ENCODE assay signal across 8 cellular contexts in genomic region chr19:18152444-18152816, GRCh38. TPM values are rescaled to one million over a fixed set of nuclear protein-coding genes. Genes with fewer than 3 reads are reported as not detected.
DNase-seq lines count a peak whose midpoint lies in the region; ATAC-seq and TF ChIP-seq lines count a peak whose summit lies in the region.

No MANE protein-coding gene starts in this region.

- H3K9me3 Mint-ChIP-seq in WTC11 = no peaks in the 10 kb centered on the region

- intact Hi-C loops in spleen (cut with DNase I; ENCODE audit: low total_unique reads) = loop anchor here (5.0 kb wide), 1 partner anchor 40 kb away; no protein-coding TSS in a partner anchor

- H3K27ac Mint-ChIP-seq in WTC11 = peak overlapping the region; percentile 98

- H3K4me3 Mint-ChIP-seq in WTC11 = peak overlapping the region; percentile 72

- TF ChIP-seq CTCF in AG09309 (IDR thresholded peaks at IDR 0.05; ENCODE audit: control insufficient read depth, insufficient read depth, low read depth, low read length, missing control alignments) (peak; percentile 69), WTC11 (IDR thresholded peaks at IDR 0.05) (peak; percentile 53), cardiac fibroblast (IDR thresholded peaks at IDR 0.05; ENCODE audit: low read depth, low read length) (peak; percentile 71), spleen (IDR thresholded peaks at IDR 0.05 in 8 of 11, conservative IDR thresholded peaks at IDR 0.05 in 3 of 11) (peak; percentile 68 to 90 (median 86))

- 0% methylated on average over 19 to 21 of the region's 21 CpGs for WGBS in spleen, 5 donors

- peaks cover 0 to 57% (median 29%) of the 10 kb centered on the region in 6 donors for H3K36me3 ChIP-seq in spleen

- H3K27ac ChIP-seq in spleen = peak overlapping the region; percentile 95 to 99 (median 96)

- TF ChIP-seq POLR2A in spleen (IDR thresholded peaks at IDR 0.05) = peak in 1 of 3 donors; percentile 56

- no peaks in the 10 kb centered on the region for H3K9me3 ChIP-seq in spleen

- DNase-seq in AG09309 (ENCODE audit: low read depth) (peak; percentile 86), NCI-H2227 (lab: John Stamatoyannopoulos, UW; ENCODE audit: unreplicated experiment) (peak; percentile 97), WTC11 (ENCODE audit: low spot score) (peak; percentile 99), cardiac fibroblast (ENCODE audit: low read depth in 2 of 2) (peak; percentile 98 to 99), inferior parietal cortex (ENCODE audit: extremely low spot score) (peak; percentile 98), spleen (peak; percentile 99)

- no peaks in the 10 kb centered on the region for H3K27me3 Mint-ChIP-seq in WTC11 (ENCODE audit: low read depth)

- ATAC-seq in GM18907 (IDR thresholded peaks at IDR 0.05; ENCODE audit: unreplicated experiment) (peak; percentile 63), HG03139 (IDR thresholded peaks at IDR 0.05; ENCODE audit: unreplicated experiment) (peak; percentile 51), WTC11 (peak; percentile 69)

- peaks cover 5% of the 10 kb centered on the region; the same call in 1 of the 2 replicates for H3K36me3 Mint-ChIP-seq in WTC11

- POLR2A ChIA-PET in WTC11 (lab: Charles Lee) = interaction anchor here (0.6 kb wide), 1 partner anchor 37 kb away, joined by 3 read pairs; no protein-coding TSS in a partner anchor

- H3K4me1 ChIP-seq in spleen = peaks cover 21 to 68% (median 44%) of the 10 kb centered on the region in 6 donors

- CTCF ChIA-PET in WTC11 (lab: Charles Lee) = interaction anchor here (0.6 to 2.6 kb wide), 21 partner anchors 9 to 220 kb away, joined by 3 to 31 read pairs (median 4); partner anchors contain the start of genes LSM4, MPV17L2 and RAB3A

- H3K4me1 Mint-ChIP-seq in WTC11 = peaks cover 25% of the 10 kb centered on the region

- peak overlapping the region; percentile 43 for H3K4me3 ChIP-seq in AG09309 (ENCODE audit: control insufficient read depth, low read depth, low read length)
- peak overlapping the region; percentile 52 to 61 for H3K4me3 ChIP-seq in cardiac fibroblast (replicated peaks in 1 of 2; ENCODE audit: low read depth in 2 of 2, low read length in 2 of 2)
- H3K4me3 ChIP-seq in spleen = peak overlapping the region; percentile 53 to 92 (median 78)

- no peaks in the 10 kb centered on the region for H3K27me3 ChIP-seq in spleen (replicated peaks in 1 of 7)

TF ChIP-seq in WTC11, 78 proteins besides CTCF, POLR2A, EP300 and RAD21:
- TF ChIP-seq CREM (CRISPR knock-in tag; IDR thresholded peaks at IDR 0.05) (no peak), ATF6 (CRISPR knock-in tag; IDR thresholded peaks at IDR 0.05) (no peak), ZNF416 (CRISPR knock-in tag; IDR thresholded peaks at IDR 0.05) (peak; percentile 63; the same call in 1 of the 2 replicates), ZNF121 (CRISPR knock-in tag; IDR thresholded peaks at IDR 0.05) (peak; percentile 90), FOXP4 (CRISPR knock-in tag; IDR thresholded peaks at IDR 0.05) (0 out of 2 replicates have a peak, but pooled peaks have one; percentile 16), FOXK1 (CRISPR knock-in tag; IDR thresholded peaks at IDR 0.05) (peak; percentile 38; the same call in 1 of the 2 replicates)

RNA-seq across cellular contexts. Expression of gene PIK3R2, which starts 0.5 kb away (rescaled TPM):
- 51.9 to 56.9 TPM (median 53.8 TPM) in 3 replicates for total RNA-seq in WTC11 (2021)
- total RNA-seq in spleen = 10 to 100 TPM in 6 of 7 donors, 1 to 10 TPM in 1; 6.6 to 22.7 (median 16.3) TPM
- 1 to 10 TPM; 4.2 to 5.1 (median 4.9) TPM for polyA plus RNA-seq in spleen

RNA-seq across cellular contexts. Expression of gene IFI30, which starts 21.2 kb away (rescaled TPM):
- total RNA-seq in WTC11 (2021) = 20.2 to 30.3 TPM (median 26.2 TPM) in 3 replicates
- total RNA-seq in spleen = 100 to 1,000 TPM; 206 to 475 (median 330) TPM
- 100 to 1,000 TPM; 234 to 299 (median 274) TPM for polyA plus RNA-seq in spleen

RNA-seq across cellular contexts. Expression of gene MPV17L2, which starts 40.6 kb away (rescaled TPM):
- total RNA-seq in WTC11 (2021) (26.3 to 29.8 TPM (median 28.0 TPM) in 3 replicates), spleen (10 to 100 TPM in 3 of 7 donors, 1 to 10 TPM in 4; 7.8 to 14.1 (median 9.9) TPM)
- polyA plus RNA-seq in spleen = 10 to 100 TPM; 12.1 to 15.4 (median 12.3) TPM

RNA-seq across cellular contexts. Expression of gene RAB3A, which starts 51.4 kb away (rescaled TPM):
- total RNA-seq in WTC11 (2021) = 12.2 to 14.7 TPM (median 14.6 TPM) in 3 replicates
- total RNA-seq in spleen = 1 to 10 TPM; 1.4 to 6.6 (median 3.3) TPM
- polyA plus RNA-seq in spleen = 1 to 10 TPM in 2 of 3 donors, under 1 TPM in 1; 0.72 to 1.7 (median 1.3) TPM

RNA-seq across cellular contexts. Expression of gene MAST3, which starts 54.9 kb away (rescaled TPM):
- total RNA-seq in WTC11 (2021) (10.8 to 11.5 TPM (median 11.2 TPM) in 3 replicates), spleen (10 to 100 TPM; 31.3 to 52.7 (median 39.4) TPM)
- polyA plus RNA-seq in spleen = 10 to 100 TPM in 2 of 3 donors, 1 to 10 TPM in 1; 8.9 to 17.1 (median 16.1) TPM

Comparison
In these comparisons a context has a peak if more than half of its experiments do, and no peak if none do; other contexts are left out.
1. Peak in every context shown above with its lines: DNase-seq, ATAC-seq, H3K4me3 ChIP-seq and H3K27ac ChIP-seq.